ENCODE assay signal across 1 cellular context in the genomic region with DNA sequence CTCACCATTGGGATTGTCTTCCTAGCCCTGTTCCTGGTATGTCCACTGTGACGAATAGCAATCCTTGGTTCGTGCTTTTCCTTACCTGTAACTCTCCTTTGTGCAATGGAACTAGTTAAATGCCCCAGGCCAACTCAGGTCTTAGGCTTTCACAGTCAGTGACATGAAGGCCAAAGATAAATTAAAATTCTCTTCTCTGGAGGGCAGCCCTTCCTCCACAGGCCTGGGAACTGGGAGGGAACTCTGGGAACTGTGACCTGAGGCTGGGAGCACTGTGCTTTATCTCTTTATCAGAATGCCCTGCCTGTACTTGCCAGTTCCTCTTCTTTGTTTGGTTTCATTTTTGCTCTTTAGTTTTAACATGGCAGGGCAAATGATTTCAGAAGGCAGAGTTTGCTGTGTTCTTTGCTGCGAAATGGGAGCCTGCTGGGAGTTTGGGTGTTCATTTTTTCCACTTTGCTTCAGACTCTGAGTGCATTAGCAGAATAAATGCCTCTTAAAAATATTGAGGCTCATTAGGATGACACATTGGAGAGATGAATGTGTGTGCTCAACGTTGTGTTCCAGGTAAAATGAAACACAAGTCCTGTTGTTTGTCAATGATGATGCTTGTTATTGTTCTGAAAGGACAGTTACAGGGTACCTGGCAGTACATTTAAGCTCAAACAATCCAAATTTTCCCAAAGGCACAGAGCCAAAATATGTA.
TF ChIP-seq lines count a peak whose summit lies in the region.

No MANE protein-coding gene starts in this region.

TF ChIP-seq in A549, 52 proteins besides CTCF, POLR2A, EP300 and RAD21 (continued from another document):
- no peak for TF ChIP-seq HMGXB4 (CRISPR knock-in tag; IDR thresholded peaks at IDR 0.05; ENCODE audit: borderline replicate concordance)
- no peak for TF ChIP-seq CHD4 (IDR thresholded peaks at IDR 0.05; ENCODE audit: borderline replicate concordance)
- TF ChIP-seq HOXB13 (CRISPR knock-in tag; IDR thresholded peaks at IDR 0.05; ENCODE audit: low read depth): no peak
